In the genomic region with DNA sequence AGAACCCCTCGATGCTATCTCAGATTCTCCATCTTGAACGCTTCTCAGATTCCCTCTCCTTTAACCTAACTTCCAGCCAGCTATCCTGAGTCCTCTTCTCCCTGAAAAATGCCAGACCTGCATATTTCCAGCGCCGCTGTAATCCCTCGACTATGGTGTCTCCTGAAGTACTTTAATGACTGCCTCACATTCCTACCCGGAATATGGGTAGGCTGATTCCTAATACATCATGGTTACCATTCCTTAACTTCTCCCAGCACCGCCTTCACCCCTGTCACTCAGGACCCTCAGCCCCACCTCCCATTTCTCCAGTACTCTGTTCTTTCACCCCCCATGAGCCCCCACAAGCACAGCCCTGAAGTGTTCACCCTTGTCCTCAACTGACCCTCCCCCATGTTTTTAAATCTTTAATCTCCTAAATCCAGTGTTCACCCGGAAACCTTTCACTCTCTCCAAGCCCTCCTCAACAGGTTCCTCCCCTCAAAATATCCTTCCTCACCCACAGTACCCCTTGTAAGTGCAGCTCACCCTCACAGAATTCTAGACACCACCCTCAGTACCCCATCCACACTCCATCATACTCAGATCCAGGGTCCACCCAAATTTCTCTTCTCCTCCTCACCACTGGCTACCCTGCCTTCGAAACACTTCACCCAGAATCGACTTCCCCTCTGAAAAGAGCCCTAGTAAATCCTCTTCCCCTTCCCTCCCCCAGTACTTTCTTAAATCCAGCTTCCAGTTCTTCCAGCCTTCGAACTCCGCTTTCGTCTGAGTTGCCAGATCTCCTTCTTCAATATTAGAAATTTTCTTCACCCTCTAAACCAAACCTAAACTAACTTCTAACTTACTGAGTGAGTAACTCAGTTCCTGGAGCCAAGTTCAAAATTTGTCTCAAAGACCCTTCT, we compare ENCODE assay signal across 8 cellular contexts. TPM values are rescaled to one million over a fixed set of nuclear protein-coding genes. Genes with fewer than 3 reads are reported as not detected.
DNase-seq lines count a peak whose midpoint lies in the region; ATAC-seq and TF ChIP-seq lines count a peak whose summit lies in the region.

No MANE protein-coding gene starts in this region.

- CTCF ChIA-PET in PC-3 (lab: Charles Lee): no interaction called here

- H3K9me3 Mint-ChIP-seq in effector memory CD8-positive, alpha-beta T cell: no peaks in the 10 kb centered on the region
- H3K9me3 Mint-ChIP-seq in naive B cell: no peaks in the 10 kb centered on the region

- ATAC-seq in PC-3 (peak; percentile 10; the same call in 1 of the 2 replicates), naive B cell (ENCODE audit: low read depth in 2 of 2) (no peak), GM21381 (IDR thresholded peaks at IDR 0.05; ENCODE audit: unreplicated experiment) (no peak), HG03469 (IDR thresholded peaks at IDR 0.05; ENCODE audit: unreplicated experiment) (no peak)
- no peak for ATAC-seq in effector memory CD8-positive, alpha-beta T cell (replicated peaks)

- no peak for TF ChIP-seq CTCF in GM12864 (IDR thresholded peaks at IDR 0.05; ENCODE audit: low read depth, low read length, missing control alignments)
- no peak for TF ChIP-seq CTCF in PC-3 (conservative IDR thresholded peaks at IDR 0.05; ENCODE audit: low read depth, low read length)

- H3K4me1 ChIP-seq in PC-3 (ENCODE audit: insufficient read depth, low read length): peaks cover 23% of the 10 kb centered on the region

- H3K4me3 ChIP-seq in GM12864 (ENCODE audit: low read depth, low read length) (peak overlapping the region; percentile 85), PC-3 (ENCODE audit: low read length) (peak overlapping the region; percentile 91)

- peak overlapping the region; percentile 96 for H3K4me2 ChIP-seq in PC-3 (ENCODE audit: low read length)

- H3K36me3 Mint-ChIP-seq in effector memory CD8-positive, alpha-beta T cell (ENCODE audit: insufficient read depth): peaks cover 18% of the 10 kb centered on the region
- peaks cover 6 to 18% of the 10 kb centered on the region in 2 donors for H3K36me3 Mint-ChIP-seq in naive B cell

- POLR2A ChIA-PET in PC-3 (lab: Charles Lee; ENCODE audit: unreplicated experiment): no interaction called here

- intact Hi-C loops in PC-3 (cut with micrococcal nuclease): no loop called here

- H3K27me3 Mint-ChIP-seq in effector memory CD8-positive, alpha-beta T cell: no peaks in the 10 kb centered on the region
- H3K27me3 Mint-ChIP-seq in naive B cell: no peaks in the 10 kb centered on the region

- no peaks in the 10 kb centered on the region for H3K36me3 ChIP-seq in PC-3 (ENCODE audit: low read depth, low read length)

- peaks cover 18 to 19% of the 10 kb centered on the region in 2 donors for H3K4me1 Mint-ChIP-seq in effector memory CD8-positive, alpha-beta T cell (ENCODE audit: low read depth in 2 of 2)
- peaks cover 18 to 39% (median 21%) of the 10 kb centered on the region in 3 donors for H3K4me1 Mint-ChIP-seq in naive B cell

- H3K9ac ChIP-seq in PC-3 (ENCODE audit: low read length): peak overlapping the region; percentile 96

- no peaks in the 10 kb centered on the region for H3K27me3 ChIP-seq in PC-3 (ENCODE audit: low read length)

- no peaks in the 10 kb centered on the region for H3K9me3 ChIP-seq in PC-3 (ENCODE audit: low read length)

- peak overlapping the region; percentile 55 for H3K27ac ChIP-seq in PC-3 (ENCODE audit: low read length)

- H3F3A ChIP-seq in PC-3 (ENCODE audit: low read length, unreplicated experiment): no peaks in the 10 kb centered on the region

- H3K79me2 ChIP-seq in PC-3 (ENCODE audit: low read length): peaks cover 16% of the 10 kb centered on the region

- H3K9me2 ChIP-seq in PC-3 (replicated peaks; ENCODE audit: low read length): no peaks in the 10 kb centered on the region

- H4K20me1 ChIP-seq in PC-3 (ENCODE audit: low read length): no peaks in the 10 kb centered on the region

- H3K27ac Mint-ChIP-seq in effector memory CD8-positive, alpha-beta T cell: peak overlapping the region; percentile 96 to 99
- peak overlapping the region; percentile 89 to 99 (median 97) for H3K27ac Mint-ChIP-seq in naive B cell

- H2AFZ ChIP-seq in PC-3 (ENCODE audit: low read length): peak overlapping the region; percentile 94

- DNase-seq in GM12864 (ENCODE audit: low read depth) (no peak), PC-3 (no peak), naive B cell (no peak), OCI-M1 (lab: John Stamatoyannopoulos, UW) (no peak)
- DNase-seq in effector memory CD8-positive, alpha-beta T cell: no peak
- DNase-seq in activated effector memory CD4-positive, alpha-beta T cell treated with anti-CD3 and anti-CD28 coated beads, Interleukin-2, amount 50 U/mL, for 16 hours: no peak

- TSS peak; percentile 42 for BruUV-seq in PC-3 (replicated peaks; lab: Mats Ljungman, UMichigan)

- peak overlapping the region; percentile 81 to 82 for H3K4me3 Mint-ChIP-seq in effector memory CD8-positive, alpha-beta T cell
- peak overlapping the region; percentile 83 to 98 (median 96) for H3K4me3 Mint-ChIP-seq in naive B cell

RNA-seq across cellular contexts. Expression of gene CPT2, which starts 0.9 kb away (rescaled TPM):
- total RNA-seq in PC-3 (2014; rRNA removed): 19.6 and 27.1 TPM in 2 replicates
- 10 to 100 TPM; 21.2 to 39.1 (median 28.5) TPM for polyA plus RNA-seq in naive B cell (ENCODE audit: low read depth in 6 of 6)

RNA-seq across cellular contexts. Expression of gene CZIB, which starts 22.9 kb away (rescaled TPM):
- total RNA-seq in PC-3 (2014; rRNA removed): 44.1 and 47.7 TPM in 2 replicates
- polyA plus RNA-seq in naive B cell (ENCODE audit: low read depth in 6 of 6): 10 to 100 TPM; 34.5 to 63.0 (median 52.5) TPM

RNA-seq across cellular contexts. Expression of gene MAGOH, which starts 40.8 kb away (rescaled TPM):
- total RNA-seq in PC-3 (2014; rRNA removed): 48.9 and 53.1 TPM in 2 replicates
- 100 to 1,000 TPM in 5 of 6 donors, 10 to 100 TPM in 1; 44.2 to 124 (median 117) TPM for polyA plus RNA-seq in naive B cell (ENCODE audit: low read depth in 6 of 6)

RNA-seq across cellular contexts. Expression of gene SLC1A7, which starts 55.1 kb away (rescaled TPM):
- 0.23 and 0.26 TPM in 2 replicates for total RNA-seq in PC-3 (2014; rRNA removed)
- not detected for polyA plus RNA-seq in naive B cell (ENCODE audit: low read depth in 6 of 6)
